Comparison of ENCODE assay signal across 8 cellular contexts in the genomic region with DNA sequence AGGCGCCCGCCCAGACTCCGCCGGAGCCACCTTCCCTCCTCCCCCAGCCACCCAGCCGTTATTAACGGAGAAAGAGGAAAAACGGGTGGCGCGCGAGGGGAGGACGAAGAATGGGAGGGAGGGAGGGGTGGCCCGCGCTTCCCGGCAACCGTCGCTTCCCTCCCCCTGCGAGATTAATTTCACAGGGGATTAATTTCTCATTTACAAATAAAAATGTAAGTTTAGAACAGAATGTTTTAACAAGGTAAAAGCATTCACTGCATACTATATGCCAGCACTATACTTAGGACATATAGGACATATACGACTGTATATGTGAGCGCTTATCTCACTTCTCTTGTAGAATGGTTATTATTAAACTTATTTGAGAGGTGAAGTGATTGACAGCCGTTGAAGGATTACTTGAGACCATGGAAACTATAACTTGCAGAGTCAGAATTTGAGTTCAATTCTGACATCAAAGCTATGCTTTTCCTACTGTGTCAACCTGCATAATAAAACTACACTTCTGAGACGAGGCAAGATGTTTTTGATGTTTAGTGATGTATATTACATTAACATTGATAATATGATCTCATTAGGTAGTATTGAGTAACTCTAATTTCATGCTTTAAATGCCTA.
DNase-seq lines count a peak whose midpoint lies in the region; ATAC-seq and TF ChIP-seq lines count a peak whose summit lies in the region.
"Not testable (repeated sequence)": the region's sequence is repeated elsewhere in the genome, so short reads cannot be mapped to it uniquely, and the experiment has no call there.

No MANE protein-coding gene starts in this region.

- not testable (repeated sequence) for TF ChIP-seq CTCF in HCT116 (IDR thresholded peaks at IDR 0.05 in 2 of 3, conservative IDR thresholded peaks at IDR 0.05 in 1 of 3; ENCODE audit: borderline replicate concordance in 1 of 3, insufficient read depth in 1 of 3, low read depth in 2 of 3, low read length in 2 of 3); WI38 (IDR thresholded peaks at IDR 0.05; ENCODE audit: low read depth, low read length); cardiac fibroblast (IDR thresholded peaks at IDR 0.05; ENCODE audit: low read depth, low read length)

- H3K4me3 Mint-ChIP-seq in naive thymus-derived CD8-positive, alpha-beta T cell: peak overlapping the region; percentile 20 to 96 (median 61)

- TF ChIP-seq RAD21 in HCT116 (IDR thresholded peaks at IDR 0.05; ENCODE audit: low read depth): not testable (repeated sequence)

- H3K79me2 ChIP-seq in HCT116 (ENCODE audit: insufficient read depth, low read length): not testable (repeated sequence)

- H3K4me2 ChIP-seq in BLaER1 treated with 17β-estradiol and CSF1 and Interleukin-3, amounts not matched to agents 10 nM and 100 nM: peak overlapping the region; percentile 76 to 91 (median 88); a peak in 21 of 22 replicates
- peak overlapping the region; percentile 77 for H3K4me2 ChIP-seq in HCT116 (ENCODE audit: low read length)

- peak overlapping the region; percentile 83 to 95 (median 90) for H3K4me3 ChIP-seq in BLaER1 treated with 17β-estradiol and CSF1 and Interleukin-3, amounts not matched to agents 10 nM and 100 nM
- peak overlapping the region; percentile 55 to 66 for H3K4me3 ChIP-seq in HCT116 (replicated peaks in 1 of 2; ENCODE audit: low read depth in 1 of 2, low read length in 2 of 2)
- H3K4me3 ChIP-seq in WI38 (ENCODE audit: low read depth, low read length): peak overlapping the region; percentile 60
- H3K4me3 ChIP-seq in cardiac fibroblast (replicated peaks in 1 of 2; ENCODE audit: low read depth in 2 of 2, low read length in 2 of 2): peak overlapping the region; percentile 62 to 71
- peak overlapping the region; percentile 71 for H3K4me3 ChIP-seq in right cardiac atrium (ENCODE audit: low read length)
- H3K4me3 ChIP-seq in stomach smooth muscle (ENCODE audit: low read length in 2 of 2): peak overlapping the region; percentile 53 to 78

- H3K27me3 Mint-ChIP-seq in naive thymus-derived CD8-positive, alpha-beta T cell: peaks cover 6 to 34% (median 20%) of the 10 kb centered on the region in 5 donors

- H3K4me1 Mint-ChIP-seq in naive thymus-derived CD8-positive, alpha-beta T cell: not testable (repeated sequence)

- H3K36me3 Mint-ChIP-seq in naive thymus-derived CD8-positive, alpha-beta T cell: not testable (repeated sequence)

- WGBS in right cardiac atrium: 2% methylated on average over 21 of the region's 21 CpGs

- not testable (repeated sequence) for H3K9me3 Mint-ChIP-seq in naive thymus-derived CD8-positive, alpha-beta T cell

- RAD21 ChIA-PET in HCT116 (lab: Charles Lee; ENCODE audit: low non-redundant PET in 1 of 2, low total read pairs in 2 of 2, uncharacterized antibody in 2 of 2, unreplicated experiment in 2 of 2): not testable (repeated sequence)

- ATAC-seq in HCT116 (peak; percentile 3), right cardiac atrium (peak in 1 of 2 donors; percentile 88)
- peak in 1 of 2 donors; percentile 14 for ATAC-seq in naive thymus-derived CD8-positive, alpha-beta T cell

- H3K9me2 ChIP-seq in HCT116 (ENCODE audit: insufficient read depth): not testable (repeated sequence)

- not testable (repeated sequence) for BruUV-seq in HCT116 (replicated peaks; lab: Mats Ljungman, UMichigan)

- not testable (repeated sequence) for TF ChIP-seq POLR2A in HCT116 (IDR thresholded peaks at IDR 0.05; ENCODE audit: borderline replicate concordance, extremely low read depth, insufficient read depth, insufficient read length)

- H4K20me1 ChIP-seq in BLaER1 treated with 17β-estradiol and CSF1 and Interleukin-3, amounts not matched to agents 10 nM and 100 nM; HCT116 (ENCODE audit: insufficient read depth): not testable (repeated sequence)

- peak overlapping the region; percentile 35 for H2AFZ ChIP-seq in HCT116 (ENCODE audit: low read depth, low read length, poor library complexity, severe bottlenecking)

- H3K9me3 ChIP-seq in BLaER1 treated with 17β-estradiol and CSF1 and Interleukin-3, amounts not matched to agents 10 nM and 100 nM (replicated peaks in 1 of 11); HCT116 (ENCODE audit: control insufficient read depth in 1 of 2, insufficient read depth in 1 of 2, low read depth in 1 of 2, low read length in 2 of 2); right cardiac atrium (ENCODE audit: control insufficient read depth, low read length); stomach smooth muscle (ENCODE audit: control insufficient read depth in 2 of 2, low read length in 2 of 2): not testable (repeated sequence)

- H3K27ac ChIP-seq in BLaER1 treated with 17β-estradiol and CSF1 and Interleukin-3, amounts not matched to agents 10 nM and 100 nM: peak overlapping the region in 9 of 11 experiments; percentile 75 to 85 (median 83); a peak in 17 of 22 replicates
- H3K27ac ChIP-seq in HCT116 (ENCODE audit: low read depth, low read length) (peak overlapping the region; percentile 94), right cardiac atrium (ENCODE audit: low read length) (peak overlapping the region; percentile 88), stomach smooth muscle (ENCODE audit: low read length) (peak overlapping the region; percentile 76)

- CTCF ChIA-PET in HCT116 (lab: Charles Lee): not testable (repeated sequence)

- peaks cover 0 to 14% (median 4%) of the 10 kb centered on the region in 11 experiments; a peak in 9 of 22 replicates for H3K27me3 ChIP-seq in BLaER1 treated with 17β-estradiol and CSF1 and Interleukin-3, amounts not matched to agents 10 nM and 100 nM
- not testable (repeated sequence) for H3K27me3 ChIP-seq in HCT116 (ENCODE audit: insufficient read depth, low read length); right cardiac atrium (ENCODE audit: control insufficient read depth, insufficient read depth); stomach smooth muscle (ENCODE audit: control insufficient read depth in 1 of 2, insufficient read depth in 2 of 2, low read length in 2 of 2)

- not testable (repeated sequence) for H3K36me3 ChIP-seq in BLaER1 treated with 17β-estradiol and CSF1 and Interleukin-3, amounts not matched to agents 10 nM and 100 nM; HCT116 (ENCODE audit: control insufficient read depth in 1 of 2, insufficient read depth in 2 of 2, low read length in 2 of 2); stomach smooth muscle (ENCODE audit: control insufficient read depth in 2 of 2, insufficient read depth in 2 of 2, low read length in 2 of 2)

- POLR2A ChIA-PET in HCT116 (lab: Charles Lee); naive thymus-derived CD8-positive, alpha-beta T cell (lab: Charles Lee): not testable (repeated sequence)

- intact Hi-C loops in HCT116 (cut with micrococcal nuclease); right cardiac atrium (cut with DNase I): not testable (repeated sequence)

- peak overlapping the region; percentile 82 to 90 (median 85); a peak in 21 of 22 replicates for H3K9ac ChIP-seq in BLaER1 treated with 17β-estradiol and CSF1 and Interleukin-3, amounts not matched to agents 10 nM and 100 nM
- peak overlapping the region; percentile 70 for H3K9ac ChIP-seq in HCT116 (ENCODE audit: low read length)
- peak overlapping the region in 1 of 2 donors; percentile 76 for H3K9ac ChIP-seq in stomach smooth muscle (ENCODE audit: low read length in 2 of 2)

- H3K27ac Mint-ChIP-seq in naive thymus-derived CD8-positive, alpha-beta T cell: not testable (repeated sequence)

- not testable (repeated sequence) for H3K4me1 ChIP-seq in BLaER1 treated with 17β-estradiol and CSF1 and Interleukin-3, amounts not matched to agents 10 nM and 100 nM; HCT116 (ENCODE audit: control insufficient read depth in 1 of 2, insufficient read depth in 2 of 2, low read length in 2 of 2); right cardiac atrium (ENCODE audit: control insufficient read depth, insufficient read depth, low read length); stomach smooth muscle (ENCODE audit: control insufficient read depth, insufficient read depth, low read length)

- DNase-seq in HCT116 (ENCODE audit: low read depth, low spot score); cardiac fibroblast (ENCODE audit: low read depth in 2 of 2); right cardiac atrium; naive thymus-derived CD8-positive, alpha-beta T cell: not testable (repeated sequence)
- peak; percentile 40 for DNase-seq in NCI-H345 (lab: John Stamatoyannopoulos, UW)

TF ChIP-seq in HCT116, 20 proteins besides CTCF, POLR2A, EP300 and RAD21:
- TF ChIP-seq YY1 (IDR thresholded peaks at IDR 0.05; ENCODE audit: extremely low read depth, insufficient replicate concordance, low read depth, low read length): peak; percentile 17
